In genomic region chr5:128253224-128253623, GRCh38 we compare ENCODE assay signal across 32 cellular contexts.
"Had no signal": no experiment of that assay in that cellular context is flagged by ENCODE, and none has a peak within 500 bp of the region (broad histone marks: within the 10 kb centered on the region; RNA-seq: fewer than 3 reads in every experiment).

No MANE protein-coding gene starts in this region.

- H3K27me3 Mint-ChIP-seq: dendritic cell treated with granulocyte-macrophage colony-stimulating factor and Interleukin-4, amounts not matched to agents 40 ng/mL and 50 ng/mL, for 4 days; T-cell had no signal

- H3K4me3 ChIP-seq: body of pancreas, coronary artery, dorsolateral prefrontal cortex, gastroesophageal sphincter had no signal

- DNase-seq: activated B cell treated with CpG ODN at 0.5 μM for 24 hours; activated CD4-positive, alpha-beta T cell treated with anti-CD3 and anti-CD28 coated beads for 48 hours; activated CD4-positive, alpha-beta T cell treated with anti-CD3 and anti-CD28 coated beads, Interleukin-2, amount 50 U/mL, for 1 hour; activated CD4-positive, alpha-beta T cell treated with anti-CD3 and anti-CD28 coated beads, Interleukin-2, amount 50 U/mL, for 48 hours; activated CD8-positive, alpha-beta memory T cell treated with anti-CD3 and anti-CD28 coated beads for 24 hours; activated CD8-positive, alpha-beta T cell treated with anti-CD3 and anti-CD28 coated beads for 36 hours; activated effector memory CD4-positive, alpha-beta T cell treated with Interleukin-2 at 50 U/mL for 16 hours; activated gamma-delta T cell treated with Interleukin-2 at 50 U/mL for 16 hours; activated naive CD4-positive, alpha-beta T cell treated with anti-CD3 and anti-CD28 coated beads, Interleukin-2, amount 50 U/mL, for 16 hours; activated naive CD4-positive, alpha-beta T cell treated with Interleukin-2 at 50 U/mL for 16 hours; activated T-cell treated with anti-CD3 and anti-CD28 coated beads, Interleukin-2, amount 50 U/mL, for 4 hours; amygdala; aorta; body of pancreas; central memory CD4-positive, alpha-beta T cell; cerebellar nuclear complex; dorsolateral prefrontal cortex; effector memory CD4-positive, alpha-beta T cell; endodermal cell; foreskin melanocyte; SW 1271; T-cell; T-helper 9 cell; WERI-Rb-1 had no signal

- H3K9me3 ChIP-seq: body of pancreas, gastroesophageal sphincter had no signal

- H3K27ac ChIP-seq: body of pancreas, coronary artery, dorsolateral prefrontal cortex, gastroesophageal sphincter, WERI-Rb-1 had no signal

- H3K36me3 ChIP-seq: gastroesophageal sphincter, WERI-Rb-1 had no signal

- H3K4me1 ChIP-seq: body of pancreas had no signal

- H3K36me3 Mint-ChIP-seq: activated naive CD8-positive, alpha-beta T cell; T-cell had no signal

- H3K4me1 Mint-ChIP-seq: activated B cell treated with CpG ODN at 0.5 μM for 24 hours; activated T-helper 17 cell treated with anti-CD3 and anti-CD28 coated beads, Interleukin-2, amount 50 U/mL, for 72 hours; endodermal cell; T-cell had no signal

- H3K27me3 ChIP-seq: body of pancreas, gastroesophageal sphincter had no signal

- H3K9me3 Mint-ChIP-seq: activated CD8-positive, alpha-beta T cell treated with anti-CD3 and anti-CD28 coated beads for 36 hours; activated T-cell treated with anti-CD3 and anti-CD28 coated beads, Interleukin-2, amount 50 U/mL, for 4 hours; endodermal cell had no signal

- ATAC-seq: activated CD4-positive, CD25-positive, alpha-beta regulatory T cell treated with anti-CD3 and anti-CD28 coated beads, Interleukin-2, amount 50 U/mL, for 24 hours; activated CD8-positive, alpha-beta T cell treated with anti-CD3 and anti-CD28 coated beads for 36 hours; activated T-cell treated with anti-CD3 and anti-CD28 coated beads, Interleukin-2, amount 50 U/mL, for 4 hours; activated T-helper 17 cell treated with anti-CD3 and anti-CD28 coated beads, Interleukin-2, amount 50 U/mL, for 72 hours; body of pancreas; esophagus mucosa; gastroesophageal sphincter; T-cell had no signal

- H3K27ac Mint-ChIP-seq: activated B cell treated with CpG ODN at 0.5 μM for 24 hours; activated CD8-positive, alpha-beta T cell treated with anti-CD3 and anti-CD28 coated beads for 36 hours; activated naive CD8-positive, alpha-beta T cell; activated T-helper 17 cell treated with anti-CD3 and anti-CD28 coated beads, Interleukin-2, amount 50 U/mL, for 72 hours; dendritic cell treated with granulocyte-macrophage colony-stimulating factor and Interleukin-4, amounts not matched to agents 40 ng/mL and 50 ng/mL, for 4 days; endodermal cell; T-cell; T-helper 1 cell treated with Interleukin-12 subunit alpha and Interleukin-12 subunit beta and Interleukin-4 antibody, amounts not matched to agents 30 μg/mL and 1 μg/mL, for 36 hours had no signal

- H3K4me3 Mint-ChIP-seq: activated B cell treated with CpG ODN at 0.5 μM for 24 hours; activated CD8-positive, alpha-beta T cell treated with anti-CD3 and anti-CD28 coated beads for 36 hours; activated naive CD8-positive, alpha-beta T cell; activated T-cell treated with anti-CD3 and anti-CD28 coated beads, Interleukin-2, amount 50 U/mL, for 4 hours; activated T-helper 17 cell treated with anti-CD3 and anti-CD28 coated beads, Interleukin-2, amount 50 U/mL, for 72 hours; dendritic cell treated with granulocyte-macrophage colony-stimulating factor and Interleukin-4, amounts not matched to agents 40 ng/mL and 50 ng/mL, for 4 days; endodermal cell; T-cell; T-helper 1 cell treated with Interleukin-12 subunit alpha and Interleukin-12 subunit beta and Interleukin-4 antibody, amounts not matched to agents 30 μg/mL and 1 μg/mL, for 36 hours had no signal
